Comparison of ENCODE assay signal across 8 cellular contexts in the genomic region with DNA sequence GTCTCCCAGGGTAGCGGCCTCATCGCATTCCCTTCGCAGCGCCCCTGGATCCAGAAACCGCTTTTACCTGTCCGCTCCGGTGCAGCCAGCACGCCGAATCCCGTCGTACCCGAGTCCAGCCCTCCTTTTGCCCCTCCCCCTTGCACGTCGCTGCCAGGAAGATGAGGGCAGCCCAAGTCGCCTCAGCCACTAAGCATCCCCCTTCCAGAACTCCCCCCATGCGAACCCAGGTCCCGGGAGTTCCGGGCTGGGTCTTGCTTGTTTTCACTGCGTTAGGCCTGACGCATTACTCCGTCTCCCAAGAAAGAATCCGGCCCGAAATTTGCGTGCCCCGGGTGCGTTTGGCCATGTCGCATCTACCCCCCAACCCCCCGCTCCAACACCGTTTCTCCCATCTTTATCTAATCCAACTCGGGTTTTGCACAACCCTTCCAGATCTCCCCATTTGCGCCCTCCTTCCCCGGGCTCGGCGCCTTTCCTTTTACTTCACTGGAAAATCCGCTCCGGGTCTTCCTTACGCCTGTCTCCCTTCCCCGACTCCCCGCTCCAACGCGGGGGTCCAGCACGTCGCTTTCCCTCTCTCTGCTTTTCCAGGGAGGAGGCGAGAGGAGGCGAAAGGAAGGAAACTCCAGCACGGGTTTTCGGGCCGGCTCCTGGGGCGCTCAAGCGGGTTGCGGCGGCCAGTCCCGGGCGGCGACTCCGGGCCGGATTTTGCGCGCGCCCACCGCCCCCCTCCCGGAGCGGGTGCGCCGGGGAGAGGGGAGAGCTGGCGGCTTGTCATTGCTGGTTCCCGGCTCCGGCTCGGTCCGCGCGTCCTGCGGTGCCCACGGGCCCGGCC.
DNase-seq lines count a peak whose midpoint lies in the region; ATAC-seq and TF ChIP-seq lines count a peak whose summit lies in the region.
"Not testable (repeated sequence)": the region's sequence is repeated elsewhere in the genome, so short reads cannot be mapped to it uniquely, and the experiment has no call there.

No MANE protein-coding gene starts in this region.

- not testable (repeated sequence) for H3K27me3 Mint-ChIP-seq in Caco-2 (ENCODE audit: insufficient read depth, unreplicated experiment)

- peaks cover 13% of the 10 kb centered on the region for H3K36me3 Mint-ChIP-seq in Caco-2 (ENCODE audit: insufficient read depth, unreplicated experiment)
- H3K36me3 Mint-ChIP-seq in activated naive CD4-positive, alpha-beta T cell treated with anti-CD3 and anti-CD28 coated beads, Interleukin-2, amount 50 U/mL, for 72 hours: not testable (repeated sequence)

- not testable (repeated sequence) for H3K9me3 ChIP-seq in Caco-2

- peaks cover 16% of the 10 kb centered on the region for H3K4me1 Mint-ChIP-seq in Caco-2 (ENCODE audit: low read depth, unreplicated experiment)

- not testable (repeated sequence) for TF ChIP-seq CTCF in Caco-2 (IDR thresholded peaks at IDR 0.05; ENCODE audit: insufficient read depth in 1 of 2, low read depth in 1 of 2, low read length in 1 of 2, severe bottlenecking in 1 of 2, unreplicated experiment in 1 of 2); foreskin fibroblast (IDR thresholded peaks at IDR 0.05; ENCODE audit: low read depth, low read length)

- H3K4me3 ChIP-seq in Caco-2 (ENCODE audit: low read depth, low read length) (peak overlapping the region; percentile 80), foreskin fibroblast (ENCODE audit: low read depth in 1 of 2, low read length in 2 of 2) (peak overlapping the region; percentile 46 to 82)

- H3K27me3 ChIP-seq in Caco-2 (replicated peaks; ENCODE audit: control insufficient read depth, insufficient read depth, low read length): not testable (repeated sequence)

- peak overlapping the region; percentile 87 for H3K4me3 Mint-ChIP-seq in Caco-2 (ENCODE audit: unreplicated experiment)

- H3K9me3 Mint-ChIP-seq in Caco-2 (ENCODE audit: unreplicated experiment); activated naive CD4-positive, alpha-beta T cell treated with anti-CD3 and anti-CD28 coated beads, Interleukin-2, amount 50 U/mL, for 72 hours: not testable (repeated sequence)

- peak overlapping the region; percentile 91 for H3K27ac Mint-ChIP-seq in Caco-2 (ENCODE audit: unreplicated experiment)
- H3K27ac Mint-ChIP-seq in activated naive CD4-positive, alpha-beta T cell treated with anti-CD3 and anti-CD28 coated beads, Interleukin-2, amount 50 U/mL, for 72 hours: peak overlapping the region; percentile 38 to 92

- intact Hi-C loops in Caco-2 (cut with micrococcal nuclease; ENCODE audit: unreplicated experiment): loop anchor here (2.0 kb wide), 1 partner anchor 108 kb away; no protein-coding TSS in a partner anchor

- peak; percentile 47 to 74 for ATAC-seq in activated naive CD4-positive, alpha-beta T cell treated with anti-CD3 and anti-CD28 coated beads, Interleukin-2, amount 50 U/mL, for 72 hours

- not testable (repeated sequence) for BruUV-seq in Caco-2 (replicated peaks; lab: Mats Ljungman, UMichigan)

- H3K4me1 ChIP-seq in Caco-2: not testable (repeated sequence)

- CTCF ChIA-PET in Caco-2 (lab: Charles Lee): interaction anchor here (0.8 kb wide), 1 partner anchor 232 kb away, joined by 3 read pairs; no protein-coding TSS in a partner anchor
- CTCF ChIA-PET in HEK293T (lab: Yijun Ruan, JAX): interaction anchor here (0.6 kb wide), 1 partner anchor 52 kb away, joined by 6 read pairs; no protein-coding TSS in a partner anchor

- POLR2A ChIA-PET in Caco-2 (lab: Charles Lee): not testable (repeated sequence)
- POLR2A ChIA-PET in HEK293T (lab: Yijun Ruan, JAX): interaction anchor here (0.9 to 1.4 kb wide), 2 partner anchors 108 to 116 kb away, joined by 3 to 5 read pairs; partner anchors contain the start of gene CRLF3

- H3K36me3 ChIP-seq in Caco-2 (ENCODE audit: control insufficient read depth, insufficient read depth, low read length): not testable (repeated sequence)

- DNase-seq in Caco-2 (peak; percentile 96 to 97), HEK293T (ENCODE audit: extremely low spot score) (peak; percentile 42), NCI-H2029 (lab: John Stamatoyannopoulos, UW) (peak; percentile 80), SW480 (ENCODE audit: low spot score) (peak; percentile 93), foreskin fibroblast (peak; percentile 90 to 95), myocyte (ENCODE audit: low read depth) (peak; percentile 95)
- DNase-seq in activated naive CD4-positive, alpha-beta T cell treated with anti-CD3 and anti-CD28 coated beads, Interleukin-2, amount 50 U/mL, for 72 hours (ENCODE audit: low spot score in 2 of 2): peak in 1 of 2 donors; percentile 70
- peak; percentile 40 to 53 for DNase-seq in stimulated activated CD8-positive, alpha-beta memory T cell treated with anti-CD3 and anti-CD28 coated beads, Interleukin-15, amount 100 ng/mL, for 48 hours (ENCODE audit: low read depth in 2 of 2)

TF ChIP-seq in HEK293T, 16 proteins besides CTCF, POLR2A, EP300 and RAD21:
- 0 out of 2 replicates have a peak, but pooled peaks have one; percentile 19 for TF ChIP-seq L3MBTL2 (conservative IDR thresholded peaks at IDR 0.05)
- peak; percentile 98 for TF ChIP-seq FOXM1 (IDR thresholded peaks at IDR 0.05; ENCODE audit: borderline replicate concordance)
